10 cellular contexts compared by ENCODE assay signal in genomic region chr2:240571314-240571973, GRCh38. TPM values are rescaled to one million over a fixed set of nuclear protein-coding genes. Genes with fewer than 3 reads are reported as not detected.
A peak's percentile ranks its signal among the peaks of the same experiment; 100 is the strongest.
DNase-seq lines count a peak whose midpoint lies in the region; ATAC-seq and TF ChIP-seq lines count a peak whose summit lies in the region.
"Had no signal": no experiment of that assay in that cellular context is flagged by ENCODE, and none has a peak within 500 bp of the region (broad histone marks: within the 10 kb centered on the region; RNA-seq: fewer than 3 reads in every experiment).

No MANE protein-coding gene starts in this region.

- H3K9ac ChIP-seq in GM23248 = no peak overlapping the region

- no peak overlapping the region for H3K4me3 ChIP-seq in CD8-positive, alpha-beta memory T cell (ENCODE audit: low read length)
- no peak overlapping the region for H3K4me3 ChIP-seq in ovary
- no peak overlapping the region for H3K4me3 ChIP-seq in WERI-Rb-1 (ENCODE audit: low read depth, low read length)
- no peak overlapping the region for H3K4me3 ChIP-seq in thyroid gland (replicated peaks in 1 of 3)
- no peak overlapping the region for H3K4me3 ChIP-seq in GM23248

- no peaks in the 10 kb centered on the region for H3K9me2 ChIP-seq in GM23248 (ENCODE audit: insufficient read depth)

- peak overlapping the region; percentile 44 to 86 (median 49) for H3K4me3 Mint-ChIP-seq in CD8-positive, alpha-beta memory T cell
- peak overlapping the region; percentile 49 for H3K4me3 Mint-ChIP-seq in T-helper 1 cell treated with Interleukin-12 subunit alpha and Interleukin-12 subunit beta and Interleukin-4 antibody, amounts not matched to agents 30 μg/mL and 1 μg/mL, for 36 hours

- no peaks in the 10 kb centered on the region for H3K9me3 ChIP-seq in CD8-positive, alpha-beta memory T cell (ENCODE audit: low read length)
- H3K9me3 ChIP-seq in ovary (no peaks in the 10 kb centered on the region), WERI-Rb-1 (ENCODE audit: severe bottlenecking) (no peaks in the 10 kb centered on the region), thyroid gland (no peaks in the 10 kb centered on the region), GM23248 (ENCODE audit: low read depth) (no peaks in the 10 kb centered on the region)

- H3K36me3 ChIP-seq in CD8-positive, alpha-beta memory T cell (ENCODE audit: insufficient read depth, low read length) = peaks cover 20% of the 10 kb centered on the region
- no peaks in the 10 kb centered on the region for H3K36me3 ChIP-seq in ovary
- H3K36me3 ChIP-seq in WERI-Rb-1 = no peaks in the 10 kb centered on the region; the same call in 1 of the 2 replicates
- peaks cover 11 to 21% of the 10 kb centered on the region in 2 donors for H3K36me3 ChIP-seq in thyroid gland
- H3K36me3 ChIP-seq in GM23248 (ENCODE audit: low read depth) = no peaks in the 10 kb centered on the region; the same call in 1 of the 2 replicates

- no peaks in the 10 kb centered on the region; the same call in 1 of the 2 replicates for H3F3A ChIP-seq in GM23248 (ENCODE audit: insufficient read depth)

- 82 to 85% (median 83%) methylated on average over 17 to 18 of the region's 18 CpGs for WGBS in ovary, 3 donors
- WGBS in thyroid gland, 2 donors = 90 to 92% methylated on average over 18 of the region's 18 CpGs
- 79 to 84% methylated on average over 16 to 18 of the region's 18 CpGs for WGBS in GM23248 (ENCODE audit: low coverage in 1 of 2, low lambda C conversion rate in 2 of 2, missing lambda C conversion rate in 2 of 2), 2 experiments

- no peaks in the 10 kb centered on the region for H4K20me1 ChIP-seq in GM23248 (ENCODE audit: insufficient read depth)

- intact Hi-C loops in left cardiac atrium (cut with DNase I) (no loop called here), ovary (cut with DNase I) (no loop called here), thyroid gland (cut with DNase I) (no loop called here)

- peaks cover 33 to 49% (median 37%) of the 10 kb centered on the region in 3 donors for H3K4me1 Mint-ChIP-seq in CD8-positive, alpha-beta memory T cell
- peaks cover 28% of the 10 kb centered on the region for H3K4me1 Mint-ChIP-seq in T-helper 1 cell treated with Interleukin-12 subunit alpha and Interleukin-12 subunit beta and Interleukin-4 antibody, amounts not matched to agents 30 μg/mL and 1 μg/mL, for 36 hours (ENCODE audit: low read depth)

- no peak for TF ChIP-seq POLR2A in ovary (IDR thresholded peaks at IDR 0.05)
- TF ChIP-seq POLR2A in thyroid gland (IDR thresholded peaks at IDR 0.05) = no peak

- CTCF ChIA-PET in CD8-positive, alpha-beta memory T cell (lab: Charles Lee) = interaction anchor here (1.3 kb wide), 1 partner anchor 58 kb away, joined by 3 read pairs; no protein-coding TSS in a partner anchor

- TF ChIP-seq CTCF in ovary (IDR thresholded peaks at IDR 0.05) (no peak), WERI-Rb-1 (IDR thresholded peaks at IDR 0.05; ENCODE audit: low read depth, low read length) (no peak), thyroid gland (IDR thresholded peaks at IDR 0.05) (no peak), GM13976 (IDR thresholded peaks at IDR 0.05; ENCODE audit: borderline replicate concordance, control extremely low read depth, extremely low read depth, insufficient read depth, missing control alignments) (no peak)

- in situ Hi-C loops in GM13976 (cut with MboI; ENCODE audit: low sequenced_read_pairs, unreplicated experiment) (no loop called here), GM23248 (cut with MboI) (no loop called here)

- peaks cover 0 to 52% (median 2%) of the 10 kb centered on the region in 3 donors for H3K36me3 Mint-ChIP-seq in CD8-positive, alpha-beta memory T cell
- H3K36me3 Mint-ChIP-seq in T-helper 1 cell treated with Interleukin-12 subunit alpha and Interleukin-12 subunit beta and Interleukin-4 antibody, amounts not matched to agents 30 μg/mL and 1 μg/mL, for 36 hours (ENCODE audit: low read depth) = peaks cover 7% of the 10 kb centered on the region

- no peaks in the 10 kb centered on the region for H3K27me3 ChIP-seq in CD8-positive, alpha-beta memory T cell (ENCODE audit: insufficient read depth, low read length, poor library complexity, severe bottlenecking)
- no peaks in the 10 kb centered on the region for H3K27me3 ChIP-seq in ovary
- no peaks in the 10 kb centered on the region for H3K27me3 ChIP-seq in WERI-Rb-1 (ENCODE audit: insufficient read depth, low read depth, severe bottlenecking)
- no peaks in the 10 kb centered on the region for H3K27me3 ChIP-seq in thyroid gland
- no peaks in the 10 kb centered on the region for H3K27me3 ChIP-seq in GM23248 (replicated peaks; ENCODE audit: insufficient read depth)

- no peaks in the 10 kb centered on the region for H3K27me3 Mint-ChIP-seq in CD8-positive, alpha-beta memory T cell
- no peaks in the 10 kb centered on the region for H3K27me3 Mint-ChIP-seq in T-helper 1 cell treated with Interleukin-12 subunit alpha and Interleukin-12 subunit beta and Interleukin-4 antibody, amounts not matched to agents 30 μg/mL and 1 μg/mL, for 36 hours (ENCODE audit: low read depth)

- no peak overlapping the region for H2AFZ ChIP-seq in GM23248

- no peak for ATAC-seq in left cardiac atrium

- 0 out of 2 replicates have a peak, but pooled peaks cover 13% of the 10 kb centered on the region for H3K79me2 ChIP-seq in GM23248 (ENCODE audit: insufficient read depth)

- TF ChIP-seq EP300 in ovary (IDR thresholded peaks at IDR 0.05) = no peak

- H3K4me2 ChIP-seq in GM23248 (ENCODE audit: unreplicated experiment) = no peak overlapping the region

- peak overlapping the region in 7 of 8 donors; percentile 29 to 81 (median 70) for H3K27ac Mint-ChIP-seq in CD8-positive, alpha-beta memory T cell
- H3K27ac Mint-ChIP-seq in T-helper 1 cell treated with Interleukin-12 subunit alpha and Interleukin-12 subunit beta and Interleukin-4 antibody, amounts not matched to agents 30 μg/mL and 1 μg/mL, for 36 hours = no peak overlapping the region

- POLR2A ChIA-PET in CD8-positive, alpha-beta memory T cell (lab: Charles Lee) = interaction anchor here (0.6 to 1.2 kb wide), 2 partner anchors 10 to 15 kb away, joined by 3 read pairs; partner anchors contain the start of gene CAPN10

- H3K27ac ChIP-seq in CD8-positive, alpha-beta memory T cell (ENCODE audit: low read depth, low read length) = no peak overlapping the region
- H3K27ac ChIP-seq in ovary (no peak overlapping the region), WERI-Rb-1 (no peak overlapping the region), thyroid gland (no peak overlapping the region), GM23248 (no peak overlapping the region)

- DNase-seq in CD8-positive, alpha-beta memory T cell = peak in 1 of 5 donors; percentile 36
- DNase-seq in left cardiac atrium (peak; percentile 25), ovary (peak; percentile 9 to 33 (median 21)), WERI-Rb-1 (no peak), thyroid gland (no peak), GM13976 (ENCODE audit: low spot score) (no peak), GM23248 (no peak)
- DNase-seq: COR-L47, islet precursor cell had no signal

- H3K4me1 ChIP-seq in CD8-positive, alpha-beta memory T cell (ENCODE audit: insufficient read depth, low read length) = peaks cover 43% of the 10 kb centered on the region
- peaks cover 14% of the 10 kb centered on the region for H3K4me1 ChIP-seq in ovary (ENCODE audit: insufficient read depth)
- peaks cover 24 to 33% of the 10 kb centered on the region in 2 donors for H3K4me1 ChIP-seq in thyroid gland
- H3K4me1 ChIP-seq in GM23248 (ENCODE audit: insufficient read depth) = peaks cover 12% of the 10 kb centered on the region

- H3K9me3 Mint-ChIP-seq in CD8-positive, alpha-beta memory T cell = no peaks in the 10 kb centered on the region
- no peaks in the 10 kb centered on the region for H3K9me3 Mint-ChIP-seq in T-helper 1 cell treated with Interleukin-12 subunit alpha and Interleukin-12 subunit beta and Interleukin-4 antibody, amounts not matched to agents 30 μg/mL and 1 μg/mL, for 36 hours

RNA-seq across cellular contexts. Expression of gene RNPEPL1, which starts 3.2 kb away (rescaled TPM):
- 10 to 100 TPM; 55.6 to 61.1 TPM for total RNA-seq in CD8-positive, alpha-beta memory T cell
- polyA plus RNA-seq in CD8-positive, alpha-beta memory T cell = 101 TPM
- total RNA-seq in left cardiac atrium (10 to 100 TPM; 47.3 to 67.6 TPM), ovary (10 to 100 TPM; 15.1 to 25.2 (median 23.2) TPM), thyroid gland (10 to 100 TPM; 20.0 to 45.5 (median 37.3) TPM)
- polyA plus RNA-seq in ovary (10 to 100 TPM in 1 of 2 donors, 1 to 10 TPM in 1; 3.5 to 27.3 TPM), GM23248 (2016; fragmentation: Nextera tagmentation; extraction: Ambion mirVana) (11.1 and 11.2 TPM in 2 replicates)
- total RNA-seq in GM23248 (2014; rRNA removed; shearing (Covaris generic)) = 20.2 and 23.0 TPM in 2 replicates

RNA-seq across cellular contexts. Expression of gene DUSP28, which starts 11.3 kb away (rescaled TPM):
- total RNA-seq in CD8-positive, alpha-beta memory T cell = 1 to 10 TPM; 7.0 TPM
- 22.0 TPM for polyA plus RNA-seq in CD8-positive, alpha-beta memory T cell
- total RNA-seq in left cardiac atrium = 1 to 10 TPM; 8.1 to 8.2 TPM
- total RNA-seq in ovary = 1 to 10 TPM; 2.7 to 9.9 (median 4.3) TPM
- 1 to 10 TPM; 4.0 to 5.3 TPM for polyA plus RNA-seq in ovary
- 10 to 100 TPM in 1 of 4 donors, 1 to 10 TPM in 3; 6.6 to 12.5 (median 9.2) TPM for total RNA-seq in thyroid gland
- 1.5 and 3.2 TPM in 2 replicates for total RNA-seq in GM23248 (2014; rRNA removed; shearing (Covaris generic))
- 4.9 and 5.8 TPM in 2 replicates for polyA plus RNA-seq in GM23248 (2016; fragmentation: Nextera tagmentation; extraction: Ambion mirVana)

RNA-seq across cellular contexts. Expression of gene ANKMY1, which starts 13.7 kb away (rescaled TPM):
- 10 to 100 TPM; 22.4 to 27.9 TPM for total RNA-seq in CD8-positive, alpha-beta memory T cell
- polyA plus RNA-seq in CD8-positive, alpha-beta memory T cell = 15.8 TPM
- total RNA-seq in left cardiac atrium (1 to 10 TPM; 4.9 to 8.1 TPM), ovary (10 to 100 TPM; 13.7 to 24.2 (median 21.6) TPM), thyroid gland (10 to 100 TPM; 17.4 to 24.7 (median 21.0) TPM)
- polyA plus RNA-seq in ovary (10 to 100 TPM; 11.5 to 13.8 TPM), GM23248 (2016; fragmentation: Nextera tagmentation; extraction: Ambion mirVana) (5.1 and 5.6 TPM in 2 replicates)
- total RNA-seq in GM23248 (2014; rRNA removed; shearing (Covaris generic)) = 10.1 and 12.8 TPM in 2 replicates

RNA-seq across cellular contexts. Expression of gene CAPN10, which starts 15.1 kb away (rescaled TPM):
- 10 to 100 TPM; 36.1 to 40.5 TPM for total RNA-seq in CD8-positive, alpha-beta memory T cell
- polyA plus RNA-seq in CD8-positive, alpha-beta memory T cell = 19.5 TPM
- total RNA-seq in left cardiac atrium (10 to 100 TPM; 17.9 to 26.6 TPM), ovary (10 to 100 TPM; 15.5 to 34.3 (median 26.8) TPM), thyroid gland (10 to 100 TPM; 19.3 to 25.3 (median 21.7) TPM)
- polyA plus RNA-seq in ovary (10 to 100 TPM in 1 of 2 donors, 1 to 10 TPM in 1; 2.2 to 21.7 TPM), GM23248 (2016; fragmentation: Nextera tagmentation; extraction: Ambion mirVana) (10.0 and 11.5 TPM in 2 replicates)
- 13.3 and 29.5 TPM in 2 replicates for total RNA-seq in GM23248 (2014; rRNA removed; shearing (Covaris generic))

RNA-seq across cellular contexts. Expression of gene GPR35, which starts 53.8 kb away (rescaled TPM):
- total RNA-seq in CD8-positive, alpha-beta memory T cell = 1 to 10 TPM; 8.4 to 9.0 TPM
- polyA plus RNA-seq in CD8-positive, alpha-beta memory T cell = 1.9 TPM
- total RNA-seq in left cardiac atrium (1 to 10 TPM; 1.1 to 1.3 TPM), ovary (1 to 10 TPM; 2.1 to 4.2 (median 2.5) TPM), thyroid gland (1 to 10 TPM in 2 of 4 donors, under 1 TPM in 2; 0.29 to 1.7 (median 1.0) TPM)
- polyA plus RNA-seq in ovary (1 to 10 TPM in 1 of 2 donors, under 1 TPM in 1; 0.27 to 2.2 TPM), GM23248 (2016; fragmentation: Nextera tagmentation; extraction: Ambion mirVana) (0.14 and 0.27 TPM in 2 replicates)
- 0.25 TPM in 1 of 2 replicates, not detected in the other for total RNA-seq in GM23248 (2014; rRNA removed; shearing (Covaris generic))

Comparison
In these comparisons a context has a peak if more than half of its experiments do, and no peak if none do; other contexts are left out.
1. DNase-seq: peak in left cardiac atrium (single experiment) and ovary (5 of 5); none in WERI-Rb-1 (single experiment), thyroid gland (0 of 2), GM13976 (single experiment) and GM23248 (single experiment).